8 cellular contexts compared by ENCODE assay signal in genomic region chr15:90234519-90234988, GRCh38. TPM values are rescaled to one million over a fixed set of nuclear protein-coding genes. Genes with fewer than 3 reads are reported as not detected.
DNase-seq lines count a peak whose midpoint lies in the region; ATAC-seq, FAIRE-seq and TF ChIP-seq lines count a peak whose summit lies in the region.

No MANE protein-coding gene starts in this region.

- H3K4me3 ChIP-seq in A549 (peak overlapping the region; percentile 85), HFF-Myc (replicated peaks; ENCODE audit: low read depth, low read length) (peak overlapping the region; percentile 82), body of pancreas (peak overlapping the region; percentile 39 to 95), mononuclear cell (ENCODE audit: low read length) (peak overlapping the region; percentile 78)

- FAIRE-seq in A549 (lab: Jason Lieb, UNC): no peak

- ATAC-seq in A549 (no peak), body of pancreas (no peak), GM21447 (IDR thresholded peaks at IDR 0.05; ENCODE audit: unreplicated experiment) (no peak)

- DNase-seq in A549 (ENCODE audit: low read depth in 1 of 2, low spot score in 1 of 2) (no peak), HFF-Myc (ENCODE audit: extremely low read depth, low read depth) (no peak), body of pancreas (peak in 2 of 4 donors; percentile 30 to 42), SK-N-DZ (ENCODE audit: low spot score) (no peak), midbrain (lab: John Stamatoyannopoulos, UW) (no peak), nucleus accumbens (lab: John Stamatoyannopoulos, UW) (no peak)

- H3K9me3 ChIP-seq in A549: no peaks in the 10 kb centered on the region
- no peaks in the 10 kb centered on the region for H3K9me3 ChIP-seq in body of pancreas
- no peaks in the 10 kb centered on the region for H3K9me3 ChIP-seq in mononuclear cell (ENCODE audit: low read depth, low read length)

- TF ChIP-seq EP300 in A549 (IDR thresholded peaks at IDR 0.05): no peak

- intact Hi-C loops in body of pancreas (cut with DNase I): no loop called here

- TF ChIP-seq POLR2A in A549 (IDR thresholded peaks at IDR 0.05; ENCODE audit: low read length): no peak
- no peak for TF ChIP-seq POLR2A in body of pancreas (IDR thresholded peaks at IDR 0.05)

- H3K4me2 ChIP-seq in A549: peak overlapping the region; percentile 87

- peak overlapping the region; percentile 86 to 90 for H3K27ac ChIP-seq in A549
- H3K27ac ChIP-seq in body of pancreas: peak overlapping the region; percentile 83 to 98 (median 91)

- POLR2A ChIA-PET in A549 (lab: Yijun Ruan, JAX): interaction anchor here (0.9 to 2.3 kb wide), 15 partner anchors 9 to 132 kb away, joined by 3 to 24 read pairs (median 7); partner anchors contain the start of genes IDH2, NGRN, SEMA4B and TTLL13

- no peaks in the 10 kb centered on the region for H3K27me3 ChIP-seq in body of pancreas
- no peaks in the 10 kb centered on the region for H3K27me3 ChIP-seq in mononuclear cell (ENCODE audit: insufficient read depth, low read length)

- 12% methylated on average over 10 of the region's 10 CpGs for WGBS in A549 (ENCODE audit: missing lambda C conversion rate)
- 8% methylated on average over 10 of the region's 10 CpGs for whole genome bisulfite sequencing in body of pancreas, 2 donors

- CTCF ChIA-PET in A549 (lab: Yijun Ruan, JAX): interaction anchor here (1.2 to 36.4 kb wide), 10 partner anchors 15 to 360 kb away, joined by 3 to 732 read pairs (median 6); partner anchors contain the start of genes AP3S2 and TTLL13

- H3K4me1 ChIP-seq in A549: peaks cover 26% of the 10 kb centered on the region
- H3K4me1 ChIP-seq in body of pancreas: peaks cover 49% of the 10 kb centered on the region
- peaks cover 46% of the 10 kb centered on the region for H3K4me1 ChIP-seq in mononuclear cell (ENCODE audit: insufficient read depth, low read length)

- no peak for TF ChIP-seq CTCF in A549 (IDR thresholded peaks at IDR 0.05)
- TF ChIP-seq CTCF in HFF-Myc (IDR thresholded peaks at IDR 0.05; ENCODE audit: low read depth, low read length, missing control alignments): no peak
- no peak for TF ChIP-seq CTCF in body of pancreas (IDR thresholded peaks at IDR 0.05)

- peaks cover 0 to 9% of the 10 kb centered on the region in 2 donors for H3K36me3 ChIP-seq in body of pancreas (replicated peaks in 1 of 2; ENCODE audit: insufficient read depth in 1 of 2, low read depth in 2 of 2)

- no peak for TF ChIP-seq RAD21 in A549 (conservative IDR thresholded peaks at IDR 0.05 in 1 of 2, IDR thresholded peaks at IDR 0.05 in 1 of 2)

TF ChIP-seq in A549, 52 proteins besides CTCF, POLR2A, EP300 and RAD21:
- TF ChIP-seq CEBPB (IDR thresholded peaks at IDR 0.05) (peak; percentile 34 to 72; a peak in 3 of 4 replicates), CHD2 (IDR thresholded peaks at IDR 0.05; ENCODE audit: low read length, partially characterized antibody) (no peak)

RNA-seq across cellular contexts. Expression of gene GDPGP1, which starts 0.5 kb away (rescaled TPM):
- polyA plus RNA-seq in A549 (2011; rRNA removed) (5.4 and 5.7 TPM in 2 replicates), A549 (2017; fragmentation: RNase III; extraction: RNeasy Plus Mini Kit Qiagen cat#74134 plus additional on column Dnase treatment) (3.8 to 5.1 TPM (median 4.4 TPM) in 3 replicates)
- polyA plus RNA-seq in A549 (2012; cell fraction: cytosol; rRNA removed): 4.1 and 5.6 TPM in 2 replicates
- polyA plus RNA-seq in A549 (2012; cell fraction: nucleus; rRNA removed): 7.8 and 8.5 TPM in 2 replicates
- 26.4 and 27.4 TPM in 2 replicates for polyA minus RNA-seq in A549 (2011; rRNA and poly(A)+ RNA removed)
- total RNA-seq in body of pancreas (1 to 10 TPM in 1 of 2 donors, under 1 TPM in 1; 0.33 to 5.2 TPM), mononuclear cell (3.7 TPM)
- 2.2 and 3.7 TPM in 2 replicates for polyA plus RNA-seq in SK-N-DZ (2014; cell fraction: cytosol; rRNA removed)
- polyA plus RNA-seq in SK-N-DZ (2014; cell fraction: nucleus; rRNA removed): 1.7 and 4.8 TPM in 2 replicates

RNA-seq across cellular contexts. Expression of gene CIB1, which starts 0.8 kb away (rescaled TPM):
- 84.1 and 130 TPM in 2 replicates for polyA plus RNA-seq in A549 (2011; rRNA removed)
- 187 and 202 TPM in 2 replicates for polyA plus RNA-seq in A549 (2012; cell fraction: cytosol; rRNA removed)
- polyA plus RNA-seq in A549 (2012; cell fraction: nucleus; rRNA removed): 190 and 198 TPM in 2 replicates
- polyA plus RNA-seq in A549 (2017; fragmentation: RNase III; extraction: RNeasy Plus Mini Kit Qiagen cat#74134 plus additional on column Dnase treatment): 119 to 124 TPM (median 120 TPM) in 3 replicates
- 47.5 and 53.3 TPM in 2 replicates for polyA minus RNA-seq in A549 (2011; rRNA and poly(A)+ RNA removed)
- 10 to 100 TPM; 36.6 to 59.0 TPM for total RNA-seq in body of pancreas
- 33.2 TPM for total RNA-seq in mononuclear cell
- polyA plus RNA-seq in SK-N-DZ (2014; cell fraction: cytosol; rRNA removed): 5.1 and 9.0 TPM in 2 replicates
- polyA plus RNA-seq in SK-N-DZ (2014; cell fraction: nucleus; rRNA removed): 9.1 and 10.9 TPM in 2 replicates

RNA-seq across cellular contexts. Expression of gene TTLL13, which starts 14.8 kb away (rescaled TPM):
- polyA plus RNA-seq in A549 (2011; rRNA removed) (0.56 and 0.61 TPM in 2 replicates), A549 (2017; fragmentation: RNase III; extraction: RNeasy Plus Mini Kit Qiagen cat#74134 plus additional on column Dnase treatment) (0.17 to 0.29 TPM (median 0.24 TPM) in 3 replicates)
- 0.20 and 0.22 TPM in 2 replicates for polyA plus RNA-seq in A549 (2012; cell fraction: cytosol; rRNA removed)
- 0.24 and 0.28 TPM in 2 replicates for polyA plus RNA-seq in A549 (2012; cell fraction: nucleus; rRNA removed)
- polyA minus RNA-seq in A549 (2011; rRNA and poly(A)+ RNA removed): 0.58 and 1.1 TPM in 2 replicates
- total RNA-seq in body of pancreas (not detected), mononuclear cell (0.31 TPM)
- polyA plus RNA-seq in SK-N-DZ (2014; cell fraction: cytosol; rRNA removed): not detected in 2 replicates
- 0.27 TPM in 1 of 2 replicates, not detected in the other for polyA plus RNA-seq in SK-N-DZ (2014; cell fraction: nucleus; rRNA removed)

RNA-seq across cellular contexts. Expression of gene NGRN, which starts 30.9 kb away (rescaled TPM):
- polyA plus RNA-seq in A549 (2011; rRNA removed) (156 and 159 TPM in 2 replicates), A549 (2017; fragmentation: RNase III; extraction: RNeasy Plus Mini Kit Qiagen cat#74134 plus additional on column Dnase treatment) (83.2 to 83.9 TPM (median 83.3 TPM) in 3 replicates)
- 62.6 and 75.6 TPM in 2 replicates for polyA plus RNA-seq in A549 (2012; cell fraction: cytosol; rRNA removed)
- polyA plus RNA-seq in A549 (2012; cell fraction: nucleus; rRNA removed): 29.0 and 39.6 TPM in 2 replicates
- 54.3 and 66.6 TPM in 2 replicates for polyA minus RNA-seq in A549 (2011; rRNA and poly(A)+ RNA removed)
- total RNA-seq in body of pancreas (10 to 100 TPM; 27.4 to 27.8 TPM), mononuclear cell (36.2 TPM)
- 181 and 189 TPM in 2 replicates for polyA plus RNA-seq in SK-N-DZ (2014; cell fraction: cytosol; rRNA removed)
- polyA plus RNA-seq in SK-N-DZ (2014; cell fraction: nucleus; rRNA removed): 79.9 and 121 TPM in 2 replicates

RNA-seq across cellular contexts. Expression of gene SEMA4B, which starts 33.4 kb away (rescaled TPM):
- polyA plus RNA-seq in A549 (2011; rRNA removed) (45.3 and 61.0 TPM in 2 replicates), A549 (2017; fragmentation: RNase III; extraction: RNeasy Plus Mini Kit Qiagen cat#74134 plus additional on column Dnase treatment) (39.2 to 55.6 TPM (median 47.1 TPM) in 3 replicates)
- 70.7 and 85.3 TPM in 2 replicates for polyA plus RNA-seq in A549 (2012; cell fraction: cytosol; rRNA removed)
- polyA plus RNA-seq in A549 (2012; cell fraction: nucleus; rRNA removed): 165 and 233 TPM in 2 replicates
- polyA minus RNA-seq in A549 (2011; rRNA and poly(A)+ RNA removed): 66.1 and 79.1 TPM in 2 replicates
- total RNA-seq in body of pancreas (10 to 100 TPM; 42.8 to 63.9 TPM), mononuclear cell (7.9 TPM)
- polyA plus RNA-seq in SK-N-DZ (2014; cell fraction: cytosol; rRNA removed): 6.4 and 14.3 TPM in 2 replicates
- polyA plus RNA-seq in SK-N-DZ (2014; cell fraction: nucleus; rRNA removed): 4.4 and 11.4 TPM in 2 replicates
